Comparison of ENCODE assay signal across 8 cellular contexts in the genomic region with DNA sequence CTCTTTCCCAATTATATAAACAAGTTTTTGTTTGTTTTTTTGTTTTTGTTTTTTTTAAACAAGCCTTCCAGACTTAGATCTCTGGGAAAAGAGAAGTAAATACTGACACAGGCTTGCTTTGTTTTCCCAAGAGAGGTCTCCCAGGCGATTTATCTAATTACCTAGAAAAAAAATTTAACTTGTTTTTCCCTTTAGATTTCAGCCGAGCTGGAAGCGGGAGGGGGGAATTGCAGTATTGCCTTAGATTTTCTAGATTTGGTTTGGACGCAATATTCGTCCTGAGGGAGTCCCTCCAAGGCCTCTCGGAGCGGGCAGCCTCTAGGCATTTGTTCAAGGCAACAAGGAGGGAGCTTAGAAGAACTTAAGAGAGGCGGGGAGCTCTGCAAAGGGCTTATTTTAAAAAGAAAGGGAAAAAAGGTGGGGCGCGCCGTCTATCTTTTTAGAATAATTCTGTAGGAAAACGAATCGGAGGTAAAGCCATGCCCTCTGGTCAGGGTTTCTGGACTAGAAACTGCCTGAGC. TPM values are rescaled to one million over a fixed set of nuclear protein-coding genes. Genes with fewer than 3 reads are reported as not detected.
A peak's percentile ranks its signal among the peaks of the same experiment; 100 is the strongest.
DNase-seq lines count a peak whose midpoint lies in the region; ATAC-seq, FAIRE-seq and TF ChIP-seq lines count a peak whose summit lies in the region.

No MANE protein-coding gene starts in this region.

- POLR2A ChIA-PET in K562 (lab: Yijun Ruan, JAX) = interaction anchor here (0.6 to 2.6 kb wide), 17 partner anchors 8 to 346 kb away, joined by 3 to 8 read pairs (median 4); a partner anchor contains a TSS

- no peak for TF ChIP-seq RAD21 in K562 (CRISPR knock-in tag; conservative IDR thresholded peaks at IDR 0.05 in 1 of 2, IDR thresholded peaks at IDR 0.05 in 1 of 2)
- TF ChIP-seq RAD21 in liver (IDR thresholded peaks at IDR 0.05) = no peak

- DNase-seq in K562 (ENCODE audit: extremely low read depth in 1 of 4, low spot score in 3 of 4) (no peak), transverse colon (peak; percentile 27), LoVo (ENCODE audit: low spot score) (no peak)

- intact Hi-C loops in K562 (cut with micrococcal nuclease) = no loop called here
- intact Hi-C loops in transverse colon (cut with DNase I; ENCODE audit: low total_unique reads) = no loop called here

- CTCF ChIA-PET in K562 (lab: Yijun Ruan, JAX; ENCODE audit: low intra/inter-chr PET ratio) = no interaction called here

- TF ChIP-seq POLR2A in K562 (conservative IDR thresholded peaks at IDR 0.05) (peak; percentile 78; the same call in 1 of the 2 replicates), transverse colon (IDR thresholded peaks at IDR 0.05) (peak; percentile 55)

- in situ Hi-C loops in K562 (cut with MboI) (no loop called here), transverse colon (cut with MboI; ENCODE audit: low pct_ligation_motif_present in 1 of 4, low pct_unique_long_range_greater_than_20kb in 1 of 4, low sequenced_read_pairs in 3 of 4) (no loop called here)

- H3K36me3 ChIP-seq in K562 (ENCODE audit: control insufficient read depth, insufficient read depth, low read length) = no peaks in the 10 kb centered on the region
- no peaks in the 10 kb centered on the region for H3K36me3 ChIP-seq in liver (ENCODE audit: control insufficient read depth in 4 of 4, insufficient read depth in 3 of 4, low read depth in 1 of 4, low read length in 3 of 4)
- no peaks in the 10 kb centered on the region for H3K36me3 ChIP-seq in transverse colon

- BruUV-seq in K562 (replicated peaks; lab: Mats Ljungman, UMichigan) = TSS peak; percentile 95

- H3K27ac ChIP-seq in K562 (ENCODE audit: extremely low read depth, low read depth, low read length) (peak overlapping the region; percentile 68), liver (ENCODE audit: low read depth in 1 of 2, low read length in 2 of 2) (peak overlapping the region; percentile 81 to 91), transverse colon (peak overlapping the region; percentile 80 to 94 (median 90))

- H3K9me1 ChIP-seq in K562 (ENCODE audit: control insufficient read depth, insufficient read depth, low read length) = no peaks in the 10 kb centered on the region

- no peaks in the 10 kb centered on the region for H4K20me1 ChIP-seq in K562 (replicated peaks; ENCODE audit: control insufficient read depth, insufficient read depth, low read length)

- peak overlapping the region; percentile 95; a peak in 3 of 4 replicates for H3K9ac ChIP-seq in K562 (ENCODE audit: insufficient read depth in 1 of 2, low read depth in 2 of 2, low read length in 2 of 2)
- peak overlapping the region; percentile 52 to 86 for H3K9ac ChIP-seq in liver (ENCODE audit: low read depth in 1 of 2, low read length in 2 of 2)

- H3K4me1 ChIP-seq in K562 (replicated peaks in 1 of 2; ENCODE audit: control insufficient read depth in 2 of 2, insufficient read depth in 2 of 2, low read length in 2 of 2) (peaks cover 20 to 21% of the 10 kb centered on the region in 2 experiments; a peak in 4 of 5 replicates), liver (ENCODE audit: control insufficient read depth in 4 of 4, insufficient read depth in 4 of 4, low read length in 3 of 4) (peaks cover 2 to 20% (median 17%) of the 10 kb centered on the region in 4 donors), transverse colon (peaks cover 25 to 55% (median 35%) of the 10 kb centered on the region in 4 donors)

- H3K4me2 ChIP-seq in K562 (ENCODE audit: insufficient read depth, low read length) = peak overlapping the region; percentile 90

- H2AFZ ChIP-seq in K562 (ENCODE audit: low read depth, low read length) = peak overlapping the region; percentile 83

- H3K9me3 ChIP-seq in K562 (replicated peaks; ENCODE audit: control insufficient read depth, insufficient read depth, low read depth, low read length) = no peaks in the 10 kb centered on the region
- H3K9me3 ChIP-seq in liver (ENCODE audit: control insufficient read depth in 4 of 4, low read length in 3 of 4) = no peaks in the 10 kb centered on the region
- H3K9me3 ChIP-seq in transverse colon = no peaks in the 10 kb centered on the region

- peak; percentile 5 for ATAC-seq in GM18907 (IDR thresholded peaks at IDR 0.05; ENCODE audit: unreplicated experiment)
- peak; percentile 11 for ATAC-seq in HG03432 (IDR thresholded peaks at IDR 0.05; ENCODE audit: unreplicated experiment)
- peak; percentile 54 for ATAC-seq in K562
- no peak for ATAC-seq in GM18867 (IDR thresholded peaks at IDR 0.05; ENCODE audit: unreplicated experiment)
- ATAC-seq in GM21515 (IDR thresholded peaks at IDR 0.05; ENCODE audit: unreplicated experiment) = no peak

- H3K4me3 ChIP-seq in K562 (peak overlapping the region; percentile 90), liver (ENCODE audit: low read depth in 1 of 3, low read length in 3 of 3) (peak overlapping the region in 2 of 3 donors; percentile 31 to 83), transverse colon (peak overlapping the region; percentile 11 to 97 (median 74))

- 3% methylated on average over 13 of the region's 13 CpGs for WGBS in K562 (ENCODE audit: insufficient coverage, low coverage, missing lambda C conversion rate)
- WGBS in liver = 7% methylated on average over 13 of the region's 13 CpGs
- 7 to 11% methylated on average over 5 to 13 of the region's 13 CpGs for WGBS in transverse colon (ENCODE audit: low coverage in 1 of 2), 2 donors

- H3K79me2 ChIP-seq in K562 (ENCODE audit: control insufficient read depth, insufficient read depth, low read length) = peaks cover 15% of the 10 kb centered on the region

- no peak for TF ChIP-seq EP300 in K562 (IDR thresholded peaks at IDR 0.05; ENCODE audit: low read length)
- TF ChIP-seq EP300 in transverse colon (IDR thresholded peaks at IDR 0.05; ENCODE audit: low read depth) = no peak

- H3K27me3 ChIP-seq in K562 (ENCODE audit: control insufficient read depth in 2 of 2, insufficient read depth in 2 of 2, low read length in 2 of 2) = no peaks in the 10 kb centered on the region
- no peaks in the 10 kb centered on the region for H3K27me3 ChIP-seq in liver (ENCODE audit: control insufficient read depth in 4 of 4, insufficient read depth in 4 of 4, low read length in 3 of 4)
- H3K27me3 ChIP-seq in transverse colon = no peaks in the 10 kb centered on the region

- TF ChIP-seq CTCF in K562 (IDR thresholded peaks at IDR 0.05 in 2 of 3, conservative IDR thresholded peaks at IDR 0.05 in 1 of 3; ENCODE audit: insufficient read depth in 2 of 3, low read depth in 1 of 3, low read length in 3 of 3) (no peak), liver (IDR thresholded peaks at IDR 0.05; ENCODE audit: low read depth, low read length, missing input control) (no peak), transverse colon (IDR thresholded peaks at IDR 0.05) (no peak)

- FAIRE-seq in K562 (lab: Jason Lieb, UNC) = no peak

RNA-seq across cellular contexts. Expression of a gene that starts 0.5 kb away (rescaled TPM):
- 116 and 363 TPM in 2 replicates for total RNA-seq in K562 (2011; cell fraction: chromatin; rRNA removed; ENCODE audit: low replicate concordance)
- 190 and 220 TPM in 2 replicates for total RNA-seq in K562 (2011; cell fraction: nucleolus; rRNA removed)
- 137 and 149 TPM in 2 replicates for total RNA-seq in K562 (2011; cell fraction: nucleoplasm; rRNA removed)
- total RNA-seq in K562 (2014; rRNA removed) = 13.5 and 20.4 TPM in 2 replicates
- total RNA-seq in K562 (2014; rRNA removed; fragmentation: Illumina TruSeq; extraction: Trizol) = 6.5 and 10.0 TPM in 2 replicates
- 14.4 and 17.2 TPM in 2 replicates for total RNA-seq in K562 (2015; rRNA removed; fragmentation: Illumina TruSeq; extraction: Trizol)
- 32.8 and 42.1 TPM in 2 replicates for total RNA-seq in K562 (2021)
- polyA plus RNA-seq in K562 (2011; rRNA removed) = 15.7 and 53.7 TPM in 2 replicates
- polyA plus RNA-seq in K562 (2011; cell fraction: cytosol; rRNA removed) = 33.2 and 34.4 TPM in 2 replicates
- 322 and 398 TPM in 2 replicates for polyA plus RNA-seq in K562 (2011; cell fraction: nucleus; rRNA removed)
- 42.5 and 69.5 TPM in 2 replicates for polyA plus RNA-seq in K562 (2012)
- polyA plus RNA-seq in K562 (2014; fragmentation: Illumina TruSeq; extraction: Trizol) = 48.1 and 55.6 TPM in 2 replicates
- polyA plus RNA-seq in K562 (2014; fragmentation: Nextera tagmentation; extraction: Ambion mirVana) = 1 to 10 TPM in 1 of 2 experiments, under 1 TPM in 1; 0.35 to 1.6 TPM
- 26.1 and 31.4 TPM in 2 replicates for polyA plus RNA-seq in K562 (2014; rRNA removed)
- 11.4 and 20.1 TPM in 2 replicates for polyA minus RNA-seq in K562 (2011; rRNA and poly(A)+ RNA removed)
- polyA minus RNA-seq in K562 (2011; cell fraction: cytosol; rRNA and poly(A)+ RNA removed) = 28.0 and 36.5 TPM in 2 replicates
- 74.6 and 97.4 TPM in 2 replicates for polyA minus RNA-seq in K562 (2011; cell fraction: nucleus; rRNA and poly(A)+ RNA removed)
- total RNA-seq in liver = 10 to 100 TPM; 19.2 to 31.0 TPM
- 10 to 100 TPM; 15.6 to 20.9 TPM for polyA plus RNA-seq in liver
- total RNA-seq in transverse colon = 100 to 1,000 TPM; 128 to 708 (median 280) TPM

RNA-seq across cellular contexts. Expression of a gene that starts 50.5 kb away (rescaled TPM):
- 67.9 and 104 TPM in 2 replicates for total RNA-seq in K562 (2011; cell fraction: chromatin; rRNA removed; ENCODE audit: low replicate concordance)
- total RNA-seq in K562 (2011; cell fraction: nucleolus; rRNA removed) = 72.2 and 76.5 TPM in 2 replicates
- 69.3 and 101 TPM in 2 replicates for total RNA-seq in K562 (2011; cell fraction: nucleoplasm; rRNA removed)
- total RNA-seq in K562 (2014; rRNA removed) = 107 and 125 TPM in 2 replicates
- total RNA-seq in K562 (2014; rRNA removed; fragmentation: Illumina TruSeq; extraction: Trizol) = 65.3 and 79.9 TPM in 2 replicates
- 70.5 and 74.3 TPM in 2 replicates for total RNA-seq in K562 (2015; rRNA removed; fragmentation: Illumina TruSeq; extraction: Trizol)
- 113 and 115 TPM in 2 replicates for total RNA-seq in K562 (2021)
- polyA plus RNA-seq in K562 (2011; rRNA removed) = 66.8 and 136 TPM in 2 replicates
- 92.1 and 93.8 TPM in 2 replicates for polyA plus RNA-seq in K562 (2011; cell fraction: cytosol; rRNA removed)
- 20.1 and 22.1 TPM in 2 replicates for polyA plus RNA-seq in K562 (2011; cell fraction: nucleus; rRNA removed)
- 69.8 and 89.1 TPM in 2 replicates for polyA plus RNA-seq in K562 (2012)
- 83.5 and 84.8 TPM in 2 replicates for polyA plus RNA-seq in K562 (2014; fragmentation: Illumina TruSeq; extraction: Trizol)
- 10 to 100 TPM; 57.2 to 69.1 TPM for polyA plus RNA-seq in K562 (2014; fragmentation: Nextera tagmentation; extraction: Ambion mirVana)
- polyA plus RNA-seq in K562 (2014; rRNA removed) = 85.2 and 95.1 TPM in 2 replicates
- 32.5 and 47.6 TPM in 2 replicates for polyA minus RNA-seq in K562 (2011; rRNA and poly(A)+ RNA removed)
- 20.9 and 32.6 TPM in 2 replicates for polyA minus RNA-seq in K562 (2011; cell fraction: cytosol; rRNA and poly(A)+ RNA removed)
- polyA minus RNA-seq in K562 (2011; cell fraction: nucleus; rRNA and poly(A)+ RNA removed) = 18.7 and 28.4 TPM in 2 replicates
- 10 to 100 TPM; 49.3 to 91.8 TPM for total RNA-seq in liver
- 10 to 100 TPM; 36.0 to 49.9 TPM for polyA plus RNA-seq in liver
- total RNA-seq in transverse colon = 100 to 1,000 TPM; 105 to 183 (median 136) TPM

RNA-seq across cellular contexts. Expression of a gene that starts 59.4 kb away (rescaled TPM):
- total RNA-seq in K562 (2011; cell fraction: chromatin; rRNA removed; ENCODE audit: low replicate concordance) = 7.8 and 33.3 TPM in 2 replicates
- 14.5 and 19.7 TPM in 2 replicates for total RNA-seq in K562 (2011; cell fraction: nucleolus; rRNA removed)
- 6.2 and 10.0 TPM in 2 replicates for total RNA-seq in K562 (2011; cell fraction: nucleoplasm; rRNA removed)
- total RNA-seq in K562 (2014; rRNA removed) = 2.3 and 3.5 TPM in 2 replicates
- total RNA-seq in K562 (2014; rRNA removed; fragmentation: Illumina TruSeq; extraction: Trizol) = 1.1 and 1.3 TPM in 2 replicates
- 2.1 and 2.3 TPM in 2 replicates for total RNA-seq in K562 (2015; rRNA removed; fragmentation: Illumina TruSeq; extraction: Trizol)
- total RNA-seq in K562 (2021) = 12.2 and 14.5 TPM in 2 replicates
- polyA plus RNA-seq in K562 (2011; rRNA removed) = 1.9 and 2.2 TPM in 2 replicates
- polyA plus RNA-seq in K562 (2011; cell fraction: cytosol; rRNA removed) = 1.2 and 1.5 TPM in 2 replicates
- polyA plus RNA-seq in K562 (2011; cell fraction: nucleus; rRNA removed) = 6.5 and 13.9 TPM in 2 replicates
- polyA plus RNA-seq in K562 (2012) = 4.8 and 5.2 TPM in 2 replicates
- 2.5 and 5.7 TPM in 2 replicates for polyA plus RNA-seq in K562 (2014; fragmentation: Illumina TruSeq; extraction: Trizol)
- under 1 TPM; 0.01 to 0.04 TPM for polyA plus RNA-seq in K562 (2014; fragmentation: Nextera tagmentation; extraction: Ambion mirVana)
- 3.0 and 5.1 TPM in 2 replicates for polyA plus RNA-seq in K562 (2014; rRNA removed)
- polyA minus RNA-seq in K562 (2011; rRNA and poly(A)+ RNA removed) = 1.8 and 1.9 TPM in 2 replicates
- 3.8 and 8.4 TPM in 2 replicates for polyA minus RNA-seq in K562 (2011; cell fraction: cytosol; rRNA and poly(A)+ RNA removed)
- 8.6 and 9.6 TPM in 2 replicates for polyA minus RNA-seq in K562 (2011; cell fraction: nucleus; rRNA and poly(A)+ RNA removed)
- 10 to 100 TPM in 1 of 2 donors, 1 to 10 TPM in 1; 5.9 to 11.4 TPM for total RNA-seq in liver
- 10 to 100 TPM in 1 of 2 donors, 1 to 10 TPM in 1; 2.3 to 12.1 TPM for polyA plus RNA-seq in liver
- total RNA-seq in transverse colon = 100 to 1,000 TPM in 1 of 4 donors, 10 to 100 TPM in 3; 16.5 to 128 (median 24.8) TPM

Comparison
In these comparisons a context has a peak if more than half of its experiments do, and no peak if none do; other contexts are left out.
1. ATAC-seq: peak in GM18907 (single experiment), HG03432 (single experiment) and K562 (single experiment); none in GM18867 (single experiment) and GM21515 (single experiment).
2. Peak in every context shown above with its lines, with median percentiles within 50 percentile points of each other: H3K27ac ChIP-seq and H3K4me3 ChIP-seq.